Comparison of ENCODE assay signal across 11 cellular contexts in genomic region chr15:65512189-65512588, GRCh38. TPM values are rescaled to one million over a fixed set of nuclear protein-coding genes. Genes with fewer than 3 reads are reported as not detected.
DNase-seq lines count a peak whose midpoint lies in the region; ATAC-seq and TF ChIP-seq lines count a peak whose summit lies in the region.
"Had no signal": no experiment of that assay in that cellular context is flagged by ENCODE, and none has a peak within 500 bp of the region (broad histone marks: within the 10 kb centered on the region; RNA-seq: fewer than 3 reads in every experiment).

No MANE protein-coding gene starts in this region.

- H3K36me3 ChIP-seq in CD4-positive, alpha-beta memory T cell (ENCODE audit: insufficient read depth, low read length) = peaks cover 32% of the 10 kb centered on the region
- H3K36me3 ChIP-seq in ascending aorta (peaks cover 11 to 17% of the 10 kb centered on the region in 2 donors), skeletal muscle satellite cell (ENCODE audit: insufficient read depth, low read length) (peaks cover 47% of the 10 kb centered on the region), HAP-1 (replicated peaks) (peaks cover 63% of the 10 kb centered on the region)

- intact Hi-C loops in CD4-positive, alpha-beta memory T cell (cut with micrococcal nuclease) = no loop called here
- intact Hi-C loops in ascending aorta (cut with DNase I) = no loop called here

- peaks cover 26 to 74% (median 47%) of the 10 kb centered on the region in 4 donors for H3K4me1 Mint-ChIP-seq in CD4-positive, alpha-beta memory T cell
- peaks cover 60 to 81% of the 10 kb centered on the region in 2 donors for H3K4me1 Mint-ChIP-seq in immature natural killer cell

- peak overlapping the region; percentile 19 for H3K27ac ChIP-seq in CD4-positive, alpha-beta memory T cell (ENCODE audit: low read depth, low read length)
- H3K27ac ChIP-seq in ascending aorta = peak overlapping the region; percentile 66 to 70

- H3K9me3 ChIP-seq in CD4-positive, alpha-beta memory T cell (ENCODE audit: control insufficient read depth in 1 of 2, low read length in 2 of 2) = no peaks in the 10 kb centered on the region
- H3K9me3 ChIP-seq in ascending aorta (no peaks in the 10 kb centered on the region), skeletal muscle satellite cell (replicated peaks; ENCODE audit: low read length) (no peaks in the 10 kb centered on the region), HAP-1 (no peaks in the 10 kb centered on the region)

- ATAC-seq in GM18502 (IDR thresholded peaks at IDR 0.05; ENCODE audit: poor library complexity, unreplicated experiment) (no peak), HG03097 (IDR thresholded peaks at IDR 0.05; ENCODE audit: low FRiP score, unreplicated experiment) (no peak)
- ATAC-seq: WTC11 had no signal

- no peak overlapping the region for H3K4me3 Mint-ChIP-seq in CD4-positive, alpha-beta memory T cell
- H3K4me3 Mint-ChIP-seq in immature natural killer cell = peak overlapping the region; percentile 77 to 86 (median 81)
- H3K4me3 Mint-ChIP-seq: WTC11 had no signal

- no peaks in the 10 kb centered on the region for H3K27me3 Mint-ChIP-seq in CD4-positive, alpha-beta memory T cell
- peaks cover 0 to 16% (median 11%) of the 10 kb centered on the region in 3 donors for H3K27me3 Mint-ChIP-seq in immature natural killer cell (ENCODE audit: low read depth in 3 of 3)
- H3K27me3 Mint-ChIP-seq: naive thymus-derived CD4-positive, alpha-beta T cell had no signal

- in situ Hi-C loops in HAP-1 (cut with MboI; ENCODE audit: low sequenced_read_pairs) = no loop called here

- H3K9me3 Mint-ChIP-seq in CD4-positive, alpha-beta memory T cell = no peaks in the 10 kb centered on the region
- H3K9me3 Mint-ChIP-seq in immature natural killer cell = no peaks in the 10 kb centered on the region
- H3K9me3 Mint-ChIP-seq: WTC11 had no signal

- H3K4me2 ChIP-seq in skeletal muscle satellite cell (ENCODE audit: low read length) = peak overlapping the region; percentile 62

- CTCF ChIA-PET in CD4-positive, alpha-beta memory T cell (lab: Charles Lee; ENCODE audit: partially characterized antibody) = no interaction called here

- H3K4me3 ChIP-seq in CD4-positive, alpha-beta memory T cell (ENCODE audit: low read length in 2 of 2) = no peak overlapping the region
- H3K4me3 ChIP-seq in ascending aorta (peak overlapping the region; percentile 24 to 53), skeletal muscle satellite cell (ENCODE audit: low read length) (peak overlapping the region; percentile 42), HAP-1 (no peak overlapping the region)

- POLR2A ChIA-PET in CD4-positive, alpha-beta memory T cell (lab: Charles Lee; ENCODE audit: partially characterized antibody) = interaction anchor here (1.3 kb wide), 2 partner anchors 19 to 99 kb away, joined by 6 read pairs; partner anchors contain the start of genes HACD3 and INTS14

- peaks cover 8 to 54% of the 10 kb centered on the region in 2 donors for H3K36me3 Mint-ChIP-seq in CD4-positive, alpha-beta memory T cell
- peaks cover 10 to 17% (median 17%) of the 10 kb centered on the region in 3 donors for H3K36me3 Mint-ChIP-seq in immature natural killer cell

- no peak for TF ChIP-seq CTCF in ascending aorta (IDR thresholded peaks at IDR 0.05)

- no peak for DNase-seq in CD4-positive, alpha-beta memory T cell
- DNase-seq in ascending aorta (ENCODE audit: low spot score in 2 of 2) (no peak), immature natural killer cell (no peak), HAP-1 (ENCODE audit: low spot score in 2 of 2) (no peak), epidermal melanocyte (ENCODE audit: insufficient read length, low spot score) (no peak)
- DNase-seq: kidney; naive thymus-derived CD4-positive, alpha-beta T cell had no signal

- H3K27ac Mint-ChIP-seq in CD4-positive, alpha-beta memory T cell = peak overlapping the region in 1 of 7 donors; percentile 74
- peak overlapping the region; percentile 98 to 100 (median 99) for H3K27ac Mint-ChIP-seq in immature natural killer cell
- H3K27ac Mint-ChIP-seq: WTC11 had no signal

- peak overlapping the region; percentile 44 for H3K9ac ChIP-seq in skeletal muscle satellite cell (ENCODE audit: low read depth, low read length)

- peaks cover 62% of the 10 kb centered on the region for H3K4me1 ChIP-seq in CD4-positive, alpha-beta memory T cell (ENCODE audit: insufficient read depth, low read length)
- H3K4me1 ChIP-seq in ascending aorta (peaks cover 4 to 28% of the 10 kb centered on the region in 2 donors), skeletal muscle satellite cell (ENCODE audit: control insufficient read depth, insufficient read depth, low read length) (peaks cover 35% of the 10 kb centered on the region), HAP-1 (peaks cover 12% of the 10 kb centered on the region)

- H3K27me3 ChIP-seq in CD4-positive, alpha-beta memory T cell (ENCODE audit: insufficient read depth, low read length) = no peaks in the 10 kb centered on the region
- H3K27me3 ChIP-seq in ascending aorta = no peaks in the 10 kb centered on the region
- H3K27me3 ChIP-seq in skeletal muscle satellite cell (ENCODE audit: control insufficient read depth, insufficient read depth, low read length) = no peaks in the 10 kb centered on the region
- no peaks in the 10 kb centered on the region for H3K27me3 ChIP-seq in HAP-1 (ENCODE audit: low read depth)

RNA-seq across cellular contexts. Expression of gene DPP8, which starts 5.3 kb away (rescaled TPM):
- 10 to 100 TPM; 54.0 to 58.6 TPM for total RNA-seq in CD4-positive, alpha-beta memory T cell
- 10 to 100 TPM; 39.2 to 51.6 TPM for polyA plus RNA-seq in CD4-positive, alpha-beta memory T cell
- 69.0 TPM for total RNA-seq in ascending aorta
- 100 to 1,000 TPM in 1 of 3 donors, 10 to 100 TPM in 2; 33.1 to 103 (median 52.0) TPM for polyA plus RNA-seq in immature natural killer cell
- 21.8 and 23.2 TPM in 2 replicates for total RNA-seq in skeletal muscle satellite cell (2012; rRNA removed)

RNA-seq across cellular contexts. Expression of gene HACD3, which starts 18.1 kb away (rescaled TPM):
- total RNA-seq in CD4-positive, alpha-beta memory T cell = 10 to 100 TPM; 23.1 to 23.8 TPM
- polyA plus RNA-seq in CD4-positive, alpha-beta memory T cell = 10 to 100 TPM; 35.6 to 35.9 TPM
- total RNA-seq in ascending aorta = 46.2 TPM
- polyA plus RNA-seq in immature natural killer cell = 10 to 100 TPM; 24.4 to 36.7 (median 26.0) TPM
- total RNA-seq in skeletal muscle satellite cell (2012; rRNA removed) = 64.9 and 66.6 TPM in 2 replicates

Comparison
In these comparisons a context has a peak if more than half of its experiments do, and no peak if none do; other contexts are left out.
1. H3K4me3 ChIP-seq: peak in ascending aorta (2 of 2) and skeletal muscle satellite cell (single experiment); none in CD4-positive, alpha-beta memory T cell (0 of 2) and HAP-1 (single experiment).
2. H3K4me3 Mint-ChIP-seq: peak in immature natural killer cell (5 of 5); none in CD4-positive, alpha-beta memory T cell (0 of 8).